ENCODE assay signal across 19 cellular contexts in the genomic region with DNA sequence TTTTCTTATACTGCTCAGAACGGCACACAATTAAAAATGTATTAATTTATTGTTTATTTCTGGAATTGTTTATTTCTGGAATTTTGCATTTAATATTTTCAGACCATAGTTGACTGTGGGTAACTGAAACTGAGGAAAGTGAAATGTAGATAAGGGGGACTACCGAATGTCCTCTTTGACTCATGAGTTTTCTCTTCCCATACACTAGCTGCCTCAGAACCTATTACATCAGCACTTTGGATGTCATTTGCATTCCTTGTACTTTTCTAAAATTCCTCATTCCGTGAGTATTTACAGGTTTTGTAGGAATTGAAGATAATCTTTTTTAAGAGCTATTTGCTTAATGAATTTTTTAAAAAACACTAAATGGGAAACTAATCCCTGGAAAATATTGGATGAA.
DNase-seq lines count a peak whose midpoint lies in the region; ATAC-seq and TF ChIP-seq lines count a peak whose summit lies in the region.
"Had no signal": no experiment of that assay in that cellular context is flagged by ENCODE, and none has a peak within 500 bp of the region (broad histone marks: within the 10 kb centered on the region; RNA-seq: fewer than 3 reads in every experiment).

No MANE protein-coding gene starts in this region.

- DNase-seq in AG04449 (ENCODE audit: low read depth, low spot score) (peak; percentile 37), OCI-M1 (lab: John Stamatoyannopoulos, UW) (peak; percentile 74), fibroblast of peridontal ligament (ENCODE audit: extremely low read depth) (peak; percentile 63), substantia nigra (lab: John Stamatoyannopoulos, UW) (no peak), COLO668 (lab: John Stamatoyannopoulos, UW; ENCODE audit: unreplicated experiment) (no peak)
- no peak for DNase-seq in activated CD4-positive, alpha-beta T cell treated with anti-CD3 and anti-CD28 coated beads, Interleukin-2, amount 50 U/mL, for 4 hours
- DNase-seq: ACHN; activated CD8-positive, alpha-beta T cell treated with anti-CD3 and anti-CD28 coated beads for 36 hours; COR-L47; esophagus squamous epithelium; GDM1; NCI-H187; NCI-H526 treated with DMSO at 0.1 percent for 48 hours; stimulated activated naive CD8-positive, alpha-beta T cell treated with anti-CD3 and anti-CD28 coated beads, Interleukin-15, Interleukin-2, amounts not matched to agents 100 U/mL and 50 U/mL, for 24 hours; SW 1271 had no signal

- no peak overlapping the region for H3K4me3 ChIP-seq in AG04449 (ENCODE audit: low read depth, low read length)
- H3K4me3 ChIP-seq: esophagus squamous epithelium had no signal

- POLR2A ChIA-PET in AG04449 (lab: Yijun Ruan, JAX) = no interaction called here

- ATAC-seq in GM19351 (IDR thresholded peaks at IDR 0.05; ENCODE audit: unreplicated experiment) (peak; percentile 59), HG03521 (IDR thresholded peaks at IDR 0.05; ENCODE audit: unreplicated experiment) (no peak)
- ATAC-seq: activated CD8-positive, alpha-beta T cell treated with anti-CD3 and anti-CD28 coated beads for 36 hours; Panc1; stimulated activated naive CD8-positive, alpha-beta T cell treated with anti-CD3 and anti-CD28 coated beads, Interleukin-15, Interleukin-2, amounts not matched to agents 100 U/mL and 50 U/mL, for 24 hours had no signal

- CTCF ChIA-PET in AG04449 (lab: Yijun Ruan, JAX) = interaction anchor here (1.1 to 1.4 kb wide), 2 partner anchors 12 to 176 kb away, joined by 3 read pairs; no protein-coding TSS in a partner anchor

- no peak overlapping the region for H3K27ac ChIP-seq in substantia nigra (ENCODE audit: low read depth, low read length, poor library complexity, severe bottlenecking)
- H3K27ac ChIP-seq: esophagus squamous epithelium, parathyroid adenoma had no signal

- TF ChIP-seq CTCF in AG04449 (IDR thresholded peaks at IDR 0.05; ENCODE audit: insufficient read depth, low read length, missing control alignments) = no peak

Comparison
In these comparisons a context has a peak if more than half of its experiments do, and no peak if none do; other contexts are left out.
1. DNase-seq: peak in AG04449 (single experiment), OCI-M1 (single experiment) and fibroblast of peridontal ligament (single experiment); none in activated CD4-positive, alpha-beta T cell treated with anti-CD3 and anti-CD28 coated beads, Interleukin-2, amount 50 U/mL, for 4 hours (0 of 2), substantia nigra (0 of 49) and COLO668 (single experiment).